7 cellular contexts compared by ENCODE assay signal in genomic region chr7:76499201-76499927, GRCh38. TPM values are rescaled to one million over a fixed set of nuclear protein-coding genes. Genes with fewer than 3 reads are reported as not detected.
A peak's percentile ranks its signal among the peaks of the same experiment; 100 is the strongest.
DNase-seq lines count a peak whose midpoint lies in the region; ATAC-seq, FAIRE-seq and TF ChIP-seq lines count a peak whose summit lies in the region.
"Not testable (repeated sequence)": the region's sequence is repeated elsewhere in the genome, so short reads cannot be mapped to it uniquely, and the experiment has no call there.

No MANE protein-coding gene starts in this region.

- H3K4me3 ChIP-seq in BE2C (ENCODE audit: low read depth, low read length): peak overlapping the region; percentile 33; the same call in 1 of the 2 replicates

- H3K27ac Mint-ChIP-seq in activated CD8-positive, alpha-beta memory T cell treated with anti-CD3 and anti-CD28 coated beads, Interleukin-2, amount 10 ng/mL, durations not matched to agents 7 days and 5 days; memory B cell: not testable (repeated sequence)

- H3K4me1 Mint-ChIP-seq in activated CD8-positive, alpha-beta memory T cell treated with anti-CD3 and anti-CD28 coated beads, Interleukin-2, amount 10 ng/mL, durations not matched to agents 7 days and 5 days; memory B cell: not testable (repeated sequence)

- H3K4me1 ChIP-seq in BE2C: not testable (repeated sequence)

- not testable (repeated sequence) for H3K4me3 Mint-ChIP-seq in activated CD8-positive, alpha-beta memory T cell treated with anti-CD3 and anti-CD28 coated beads, Interleukin-2, amount 10 ng/mL, durations not matched to agents 7 days and 5 days; memory B cell

- not testable (repeated sequence) for TF ChIP-seq CTCF in BE2C (IDR thresholded peaks at IDR 0.05; ENCODE audit: low read depth, low read length); RWPE1 (conservative IDR thresholded peaks at IDR 0.05; ENCODE audit: low read depth)

- not testable (repeated sequence) for TF ChIP-seq POLR2A in GM12892 (IDR thresholded peaks at IDR 0.05; ENCODE audit: low read depth, low read length)

- H3K27me3 Mint-ChIP-seq in activated CD8-positive, alpha-beta memory T cell treated with anti-CD3 and anti-CD28 coated beads, Interleukin-2, amount 10 ng/mL, durations not matched to agents 7 days and 5 days; memory B cell: not testable (repeated sequence)

- not testable (repeated sequence) for H3K27me3 ChIP-seq in BE2C

- DNase-seq in BE2C; GM12892 (ENCODE audit: insufficient read length); RWPE1 (ENCODE audit: low spot score); activated CD8-positive, alpha-beta memory T cell treated with anti-CD3 and anti-CD28 coated beads, Interleukin-2, amount 10 ng/mL, durations not matched to agents 7 days and 5 days; memory B cell (ENCODE audit: low spot score in 2 of 2): not testable (repeated sequence)
- DNase-seq in NAMALWA (ENCODE audit: low spot score): peak; percentile 17
- peak; percentile 23 for DNase-seq in ecto neural progenitor cell (ENCODE audit: low spot score)

- peak; percentile 59 for ATAC-seq in activated CD8-positive, alpha-beta memory T cell treated with anti-CD3 and anti-CD28 coated beads, Interleukin-2, amount 10 ng/mL, durations not matched to agents 7 days and 5 days
- peak; percentile 16 for ATAC-seq in memory B cell (ENCODE audit: low read depth)

- H3K36me3 ChIP-seq in BE2C: not testable (repeated sequence)

- not testable (repeated sequence) for H3K9me3 ChIP-seq in BE2C

- H3K27ac ChIP-seq in RWPE1: peak overlapping the region; percentile 66

- CTCF ChIA-PET in RWPE1 (lab: Yijun Ruan, JAX); activated CD8-positive, alpha-beta memory T cell treated with anti-CD3 and anti-CD28 coated beads, Interleukin-2, amount 10 ng/mL, durations not matched to agents 7 days and 5 days (lab: Charles Lee): not testable (repeated sequence)

- POLR2A ChIA-PET in RWPE1 (lab: Yijun Ruan, JAX; ENCODE audit: low non-redundant PET): not testable (repeated sequence)

- not testable (repeated sequence) for H3K36me3 Mint-ChIP-seq in activated CD8-positive, alpha-beta memory T cell treated with anti-CD3 and anti-CD28 coated beads, Interleukin-2, amount 10 ng/mL, durations not matched to agents 7 days and 5 days; memory B cell

- H3K9me3 Mint-ChIP-seq in activated CD8-positive, alpha-beta memory T cell treated with anti-CD3 and anti-CD28 coated beads, Interleukin-2, amount 10 ng/mL, durations not matched to agents 7 days and 5 days (ENCODE audit: low read depth); memory B cell: not testable (repeated sequence)

- peak; percentile 86 for FAIRE-seq in GM12892 (lab: Jason Lieb, UNC)

RNA-seq across cellular contexts. Expression of gene UPK3B, which starts 11.0 kb away (rescaled TPM):
- polyA plus RNA-seq in BE2C (2012; ENCODE audit: insufficient read depth, insufficient read length, low read depth): not detected
- not detected for polyA plus RNA-seq in GM12892 (2012; ENCODE audit: missing spikeins)
- 1 to 10 TPM in 1 of 2 experiments, not detected in 1; 1.1 TPM for total RNA-seq in activated CD8-positive, alpha-beta memory T cell treated with anti-CD3 and anti-CD28 coated beads, Interleukin-2, amount 10 ng/mL, durations not matched to agents 7 days and 5 days

RNA-seq across cellular contexts. Expression of gene DTX2, which starts 37.9 kb away (rescaled TPM):
- polyA plus RNA-seq in BE2C (2012; ENCODE audit: insufficient read depth, insufficient read length, low read depth): 11.5 TPM
- 6.8 TPM for polyA plus RNA-seq in GM12892 (2012; ENCODE audit: missing spikeins)
- total RNA-seq in activated CD8-positive, alpha-beta memory T cell treated with anti-CD3 and anti-CD28 coated beads, Interleukin-2, amount 10 ng/mL, durations not matched to agents 7 days and 5 days: 10 to 100 TPM; 31.2 to 43.8 TPM

RNA-seq across cellular contexts. Expression of gene SPDYE16, which starts 43.7 kb away (rescaled TPM):
- polyA plus RNA-seq in BE2C (2012; ENCODE audit: insufficient read depth, insufficient read length, low read depth): 0.83 TPM
- 1.8 TPM for polyA plus RNA-seq in GM12892 (2012; ENCODE audit: missing spikeins)
- total RNA-seq in activated CD8-positive, alpha-beta memory T cell treated with anti-CD3 and anti-CD28 coated beads, Interleukin-2, amount 10 ng/mL, durations not matched to agents 7 days and 5 days: under 1 TPM in 1 of 2 experiments, not detected in 1; 0.52 TPM
